9 cellular contexts compared by ENCODE assay signal in genomic region chr3:69320867-69321266, GRCh38.
DNase-seq lines count a peak whose midpoint lies in the region; ATAC-seq lines count a peak whose summit lies in the region.
"Had no signal": no experiment of that assay in that cellular context is flagged by ENCODE, and none has a peak within 500 bp of the region (broad histone marks: within the 10 kb centered on the region; RNA-seq: fewer than 3 reads in every experiment).

No MANE protein-coding gene starts in this region.

- WGBS in GM23248 (ENCODE audit: low coverage in 1 of 2, low lambda C conversion rate in 2 of 2, missing lambda C conversion rate in 2 of 2), 2 experiments, result 95% methylated on average over 4 of the region's 4 CpGs

- H3K79me2 ChIP-seq in GM23248 (ENCODE audit: insufficient read depth), result no peaks in the 10 kb centered on the region

- H2AFZ ChIP-seq in GM23248, result no peak overlapping the region

- H3K27me3 Mint-ChIP-seq in stimulated activated naive CD8-positive, alpha-beta T cell treated with anti-CD3 and anti-CD28 coated beads, Interleukin-15, amount 100 ng/mL, for 72 hours, result no peaks in the 10 kb centered on the region

- no peak overlapping the region for H3K4me3 Mint-ChIP-seq in stimulated activated naive CD8-positive, alpha-beta T cell treated with anti-CD3 and anti-CD28 coated beads, Interleukin-15, amount 100 ng/mL, for 72 hours

- H3K27me3 ChIP-seq in muscle layer of duodenum (ENCODE audit: low read depth, low read length), result no peaks in the 10 kb centered on the region
- no peaks in the 10 kb centered on the region for H3K27me3 ChIP-seq in GM23248 (replicated peaks; ENCODE audit: insufficient read depth)

- H3K9me3 Mint-ChIP-seq in stimulated activated naive CD8-positive, alpha-beta T cell treated with anti-CD3 and anti-CD28 coated beads, Interleukin-15, amount 100 ng/mL, for 72 hours, result no peaks in the 10 kb centered on the region

- H3K27ac Mint-ChIP-seq in stimulated activated naive CD8-positive, alpha-beta T cell treated with anti-CD3 and anti-CD28 coated beads, Interleukin-15, amount 100 ng/mL, for 72 hours, result no peak overlapping the region

- no peak overlapping the region for H3K4me3 ChIP-seq in muscle layer of duodenum (ENCODE audit: low read depth in 1 of 2, low read length in 2 of 2)
- no peak overlapping the region for H3K4me3 ChIP-seq in GM23248

- peaks cover 26% of the 10 kb centered on the region for H3K4me1 Mint-ChIP-seq in stimulated activated naive CD8-positive, alpha-beta T cell treated with anti-CD3 and anti-CD28 coated beads, Interleukin-15, amount 100 ng/mL, for 72 hours

- in situ Hi-C loops in GM23248 (cut with MboI), result loop anchor here (25.0 kb wide), 1 partner anchor 341 kb away; no protein-coding TSS in a partner anchor

- no peaks in the 10 kb centered on the region for H4K20me1 ChIP-seq in GM23248 (ENCODE audit: insufficient read depth)

- no peak overlapping the region for H3K9ac ChIP-seq in GM23248
- H3K9ac ChIP-seq: KMS-11 had no signal

- no peaks in the 10 kb centered on the region for H3K36me3 ChIP-seq in muscle layer of duodenum (ENCODE audit: control insufficient read depth in 1 of 2, insufficient read depth in 2 of 2, low read length in 2 of 2)
- H3K36me3 ChIP-seq in GM23248 (ENCODE audit: low read depth), result no peaks in the 10 kb centered on the region

- H3K4me1 ChIP-seq in muscle layer of duodenum (ENCODE audit: control insufficient read depth in 1 of 2, insufficient read depth in 2 of 2, low read length in 2 of 2) (peaks cover 0 to 9% of the 10 kb centered on the region in 2 donors), GM23248 (ENCODE audit: insufficient read depth) (no peaks in the 10 kb centered on the region)

- peak; percentile 62 for DNase-seq in OCI-M1 (lab: John Stamatoyannopoulos, UW)
- no peak for DNase-seq in stimulated activated naive CD8-positive, alpha-beta T cell treated with anti-CD3 and anti-CD28 coated beads, Interleukin-15, amount 100 ng/mL, for 72 hours
- no peak for DNase-seq in GM23248
- no peak for DNase-seq in activated CD4-positive, alpha-beta T cell treated with anti-CD3 and anti-CD28 coated beads, Interleukin-2, amount 50 U/mL, for 4 hours

- no peak overlapping the region for H3K4me2 ChIP-seq in GM23248 (ENCODE audit: unreplicated experiment)
- H3K4me2 ChIP-seq: KMS-11 had no signal

- no peaks in the 10 kb centered on the region for H3F3A ChIP-seq in GM23248 (ENCODE audit: insufficient read depth)

- H3K27ac ChIP-seq in muscle layer of duodenum (ENCODE audit: low read length) (peak overlapping the region; percentile 49), GM23248 (no peak overlapping the region)
- H3K27ac ChIP-seq: KMS-11 had no signal

- peak; percentile 50 for ATAC-seq in GM18499 (IDR thresholded peaks at IDR 0.05; ENCODE audit: insufficient read depth, unreplicated experiment)
- peak; percentile 75 for ATAC-seq in HG02678 (IDR thresholded peaks at IDR 0.05; ENCODE audit: unreplicated experiment)
- no peak for ATAC-seq in HG03045 (IDR thresholded peaks at IDR 0.05; ENCODE audit: unreplicated experiment)
- ATAC-seq in stimulated activated naive CD8-positive, alpha-beta T cell treated with anti-CD3 and anti-CD28 coated beads, Interleukin-15, amount 100 ng/mL, for 72 hours, result no peak

- H3K9me3 ChIP-seq in muscle layer of duodenum (ENCODE audit: control insufficient read depth in 1 of 2, low read length in 2 of 2) (no peaks in the 10 kb centered on the region), GM23248 (ENCODE audit: low read depth) (no peaks in the 10 kb centered on the region)

- H3K9me2 ChIP-seq in GM23248 (ENCODE audit: insufficient read depth), result no peaks in the 10 kb centered on the region

Comparison
In these comparisons a context has a peak if more than half of its experiments do, and no peak if none do; other contexts are left out.
1. ATAC-seq: peak in GM18499 (single experiment) and HG02678 (single experiment); none in HG03045 (single experiment) and stimulated activated naive CD8-positive, alpha-beta T cell treated with anti-CD3 and anti-CD28 coated beads, Interleukin-15, amount 100 ng/mL, for 72 hours (single experiment).